In genomic region chr11:75968021-75968685, GRCh38 we compare ENCODE assay signal across 25 cellular contexts.
A peak's percentile ranks its signal among the peaks of the same experiment; 100 is the strongest.
DNase-seq lines count a peak whose midpoint lies in the region; ATAC-seq, FAIRE-seq and TF ChIP-seq lines count a peak whose summit lies in the region.
"Had no signal": no experiment of that assay in that cellular context is flagged by ENCODE, and none has a peak within 500 bp of the region (broad histone marks: within the 10 kb centered on the region; RNA-seq: fewer than 3 reads in every experiment).

No MANE protein-coding gene starts in this region.

- CTCF ChIA-PET in A549 (lab: Yijun Ruan, JAX) (interaction anchor here (1.0 kb wide), 1 partner anchor 184 kb away, joined by 5 read pairs; no protein-coding TSS in a partner anchor), PC-3 (lab: Charles Lee) (no interaction called here)

- TF ChIP-seq EP300 in A549 (IDR thresholded peaks at IDR 0.05): no peak

- no peaks in the 10 kb centered on the region for H3K9me2 ChIP-seq in GM23248 (ENCODE audit: insufficient read depth)
- no peaks in the 10 kb centered on the region for H3K9me2 ChIP-seq in PC-3 (replicated peaks; ENCODE audit: low read length)

- no peak for DNase-seq in A549 (ENCODE audit: low read depth in 1 of 2, low spot score in 1 of 2)
- peak; percentile 19 for DNase-seq in GM23248
- peak; percentile 89 for DNase-seq in PC-3
- peak; percentile 13 to 74 for DNase-seq in fibroblast of lung (ENCODE audit: low read depth in 2 of 2)
- DNase-seq in GF-D8 (lab: John Stamatoyannopoulos, UW): no peak
- no peak for DNase-seq in heart right ventricle
- DNase-seq in adrenal gland: no peak
- DNase-seq: activated B cell treated with CpG ODN at 0.5 μM for 24 hours; activated CD4-positive, alpha-beta memory T cell treated with anti-CD3 and anti-CD28 coated beads for 36 hours; activated effector memory CD4-positive, alpha-beta T cell treated with Interleukin-2 at 50 U/mL for 16 hours; activated naive CD8-positive, alpha-beta T cell treated with anti-CD3 and anti-CD28 coated beads, Interleukin-2, amount 10 ng/mL, durations not matched to agents 7 days and 5 days; endodermal cell; left lung; NCI-H1436; NCI-H526; stimulated activated CD4-positive, alpha-beta T cell treated with anti-CD3 and anti-CD28 coated beads, Interleukin-2, amount 100 ng/mL, for 24 hours; stimulated activated naive B cell treated with anti-CD40 and anti-IgM and Interleukin-4, amounts not matched to agents 10 μg/mL and 1 μg/mL and 100 μg/mL, for 72 hours; T-helper 9 cell; testis; uterus had no signal

- in situ Hi-C loops in GM23248 (cut with MboI): no loop called here

- peak; percentile 28 for FAIRE-seq in A549 (lab: Jason Lieb, UNC)
- FAIRE-seq: colon, G401.6 had no signal

- H3K4me2 ChIP-seq in A549: peak overlapping the region; percentile 33; the same call in 2 of the 3 replicates
- H3K4me2 ChIP-seq in GM23248 (ENCODE audit: unreplicated experiment): peak overlapping the region; percentile 6
- peak overlapping the region; percentile 78 for H3K4me2 ChIP-seq in PC-3 (ENCODE audit: low read length)
- peak overlapping the region; percentile 55 for H3K4me2 ChIP-seq in fibroblast of lung (ENCODE audit: extremely low read depth, insufficient read depth, low read length)
- H3K4me2 ChIP-seq: neural progenitor cell had no signal

- H4K20me1 ChIP-seq in GM23248 (ENCODE audit: insufficient read depth): no peaks in the 10 kb centered on the region
- H4K20me1 ChIP-seq in PC-3 (ENCODE audit: low read length): no peaks in the 10 kb centered on the region
- no peaks in the 10 kb centered on the region for H4K20me1 ChIP-seq in fibroblast of lung (ENCODE audit: control insufficient read depth, extremely low read depth, insufficient read depth, low read length)

- no peak overlapping the region for H3K4me3 ChIP-seq in A549
- no peak overlapping the region for H3K4me3 ChIP-seq in GM23248
- peak overlapping the region; percentile 14; the same call in 1 of the 2 replicates for H3K4me3 ChIP-seq in PC-3 (ENCODE audit: low read length)
- no peak overlapping the region for H3K4me3 ChIP-seq in fibroblast of lung (replicated peaks in 1 of 4; ENCODE audit: control extremely low read depth in 1 of 4, insufficient read depth in 1 of 4, low read depth in 3 of 4, low read length in 4 of 4)
- H3K4me3 ChIP-seq in heart right ventricle: no peak overlapping the region
- H3K4me3 ChIP-seq in adrenal gland: no peak overlapping the region
- H3K4me3 ChIP-seq: left lung, neural progenitor cell, prostate gland, testis, uterus had no signal

- POLR2A ChIA-PET in A549 (lab: Yijun Ruan, JAX): no interaction called here
- POLR2A ChIA-PET in PC-3 (lab: Charles Lee; ENCODE audit: unreplicated experiment): no interaction called here

- H3K27me3 ChIP-seq in GM23248 (replicated peaks; ENCODE audit: insufficient read depth) (no peaks in the 10 kb centered on the region), PC-3 (ENCODE audit: low read length) (no peaks in the 10 kb centered on the region), fibroblast of lung (ENCODE audit: control insufficient read depth, insufficient read depth, low read length) (no peaks in the 10 kb centered on the region), heart right ventricle (no peaks in the 10 kb centered on the region), adrenal gland (no peaks in the 10 kb centered on the region)
- H3K27me3 ChIP-seq: left lung, neural progenitor cell, testis, uterus had no signal

- TF ChIP-seq CTCF in A549 (IDR thresholded peaks at IDR 0.05): no peak
- no peak for TF ChIP-seq CTCF in PC-3 (conservative IDR thresholded peaks at IDR 0.05; ENCODE audit: low read depth, low read length)
- TF ChIP-seq CTCF in fibroblast of lung (conservative IDR thresholded peaks at IDR 0.05 in 1 of 2, IDR thresholded peaks at IDR 0.05 in 1 of 2; ENCODE audit: low read depth in 1 of 2, low read length in 2 of 2): no peak
- TF ChIP-seq CTCF in heart right ventricle (IDR thresholded peaks at IDR 0.05): no peak
- TF ChIP-seq CTCF in adrenal gland (IDR thresholded peaks at IDR 0.05): no peak

- H3K4me1 ChIP-seq in A549: peaks cover 30% of the 10 kb centered on the region
- peaks cover 37% of the 10 kb centered on the region for H3K4me1 ChIP-seq in GM23248 (ENCODE audit: insufficient read depth)
- peaks cover 41% of the 10 kb centered on the region for H3K4me1 ChIP-seq in PC-3 (ENCODE audit: insufficient read depth, low read length)
- H3K4me1 ChIP-seq in fibroblast of lung (ENCODE audit: control insufficient read depth, extremely low read depth, insufficient read depth, low read length): peaks cover 23% of the 10 kb centered on the region
- peaks cover 0 to 26% (median 9%) of the 10 kb centered on the region in 9 donors for H3K4me1 ChIP-seq in heart right ventricle
- peaks cover 7 to 23% of the 10 kb centered on the region in 2 donors for H3K4me1 ChIP-seq in adrenal gland (replicated peaks in 1 of 2)
- H3K4me1 ChIP-seq: neural progenitor cell, prostate gland, testis, uterus had no signal

- TF ChIP-seq POLR2A in A549 (IDR thresholded peaks at IDR 0.05; ENCODE audit: low read length) (no peak), adrenal gland (IDR thresholded peaks at IDR 0.05) (no peak)

- BruUV-seq in PC-3 (replicated peaks; lab: Mats Ljungman, UMichigan): no TSS peak

- intact Hi-C loops in PC-3 (cut with micrococcal nuclease): loop anchor here (2.0 kb wide), 3 partner anchors 39 to 71 kb away; no protein-coding TSS in a partner anchor
- intact Hi-C loops in heart right ventricle (cut with DNase I): no loop called here
- intact Hi-C loops in adrenal gland (cut with DNase I): no loop called here

- H2AFZ ChIP-seq in GM23248 (no peak overlapping the region), PC-3 (ENCODE audit: low read length) (no peak overlapping the region), fibroblast of lung (ENCODE audit: low read length) (no peak overlapping the region)
- H2AFZ ChIP-seq: neural progenitor cell had no signal

- no peak overlapping the region for H3K9ac ChIP-seq in GM23248
- H3K9ac ChIP-seq in PC-3 (ENCODE audit: low read length): peak overlapping the region; percentile 79
- no peak overlapping the region for H3K9ac ChIP-seq in fibroblast of lung (ENCODE audit: insufficient read depth, low read length)
- H3K9ac ChIP-seq: neural progenitor cell had no signal

- H3K27ac ChIP-seq in A549 (no peak overlapping the region), GM23248 (no peak overlapping the region), PC-3 (ENCODE audit: low read length) (peak overlapping the region; percentile 94), fibroblast of lung (ENCODE audit: insufficient read depth, low read length) (no peak overlapping the region), heart right ventricle (no peak overlapping the region), adrenal gland (no peak overlapping the region)
- H3K27ac ChIP-seq: left lung, neural progenitor cell, prostate gland, testis, uterus had no signal

- H3K9me3 ChIP-seq in A549 (peaks cover 4% of the 10 kb centered on the region; the same call in 1 of the 3 replicates), GM23248 (ENCODE audit: low read depth) (no peaks in the 10 kb centered on the region), PC-3 (ENCODE audit: low read length) (no peaks in the 10 kb centered on the region), fibroblast of lung (ENCODE audit: control insufficient read depth, insufficient read depth, low read depth, low read length) (no peaks in the 10 kb centered on the region), heart right ventricle (peaks cover 0 to 15% (median 5%) of the 10 kb centered on the region in 11 donors), adrenal gland (replicated peaks in 1 of 3) (peaks cover 0 to 5% (median 0%) of the 10 kb centered on the region in 3 donors)
- H3K9me3 ChIP-seq: prostate gland, testis had no signal

- no peak for ATAC-seq in A549
- peak; percentile 30 for ATAC-seq in PC-3
- ATAC-seq in GM21723 (IDR thresholded peaks at IDR 0.05; ENCODE audit: unreplicated experiment): no peak
- ATAC-seq in heart right ventricle: no peak
- ATAC-seq: left lung; stimulated activated naive B cell treated with anti-CD40 and anti-IgM and Interleukin-4, amounts not matched to agents 10 μg/mL and 1 μg/mL and 100 μg/mL, for 72 hours had no signal

- H3K79me2 ChIP-seq in GM23248 (ENCODE audit: insufficient read depth) (peaks cover 31% of the 10 kb centered on the region), PC-3 (ENCODE audit: low read length) (peaks cover 9% of the 10 kb centered on the region; the same call in 1 of the 2 replicates), fibroblast of lung (ENCODE audit: control insufficient read depth, insufficient read depth, low read length) (no peaks in the 10 kb centered on the region)

- H3K36me3 ChIP-seq in GM23248 (ENCODE audit: low read depth): no peaks in the 10 kb centered on the region
- no peaks in the 10 kb centered on the region for H3K36me3 ChIP-seq in PC-3 (ENCODE audit: low read depth, low read length)
- no peaks in the 10 kb centered on the region for H3K36me3 ChIP-seq in fibroblast of lung (ENCODE audit: control insufficient read depth, insufficient read depth, low read length)
- H3K36me3 ChIP-seq in heart right ventricle: peaks cover 0 to 3% (median 0%) of the 10 kb centered on the region in 9 donors
- H3K36me3 ChIP-seq in adrenal gland (replicated peaks in 1 of 2): no peaks in the 10 kb centered on the region
- H3K36me3 ChIP-seq: left lung, neural progenitor cell, prostate gland, uterus had no signal

- peaks cover 47% of the 10 kb centered on the region for H3F3A ChIP-seq in GM23248 (ENCODE audit: insufficient read depth)
- peaks cover 7% of the 10 kb centered on the region for H3F3A ChIP-seq in PC-3 (ENCODE audit: low read length, unreplicated experiment)

- TF ChIP-seq RAD21 in A549 (conservative IDR thresholded peaks at IDR 0.05 in 1 of 2, IDR thresholded peaks at IDR 0.05 in 1 of 2): no peak

- 53% methylated on average over 2 of the region's 2 CpGs for whole genome bisulfite sequencing in A549 (ENCODE audit: missing lambda C conversion rate)
- 73 to 88% methylated on average over 2 of the region's 2 CpGs for WGBS in GM23248 (ENCODE audit: low coverage in 1 of 2, low lambda C conversion rate in 2 of 2, missing lambda C conversion rate in 2 of 2), 2 experiments
- WGBS in heart right ventricle, 2 donors: 76 to 90% methylated on average over 2 of the region's 2 CpGs
- 92 to 93% (median 93%) methylated on average over 2 of the region's 2 CpGs for WGBS in adrenal gland, 4 donors

TF ChIP-seq in A549, 52 proteins besides CTCF, POLR2A, EP300 and RAD21:
- TF ChIP-seq CHD4 (IDR thresholded peaks at IDR 0.05; ENCODE audit: borderline replicate concordance) (no peak), CHD2 (IDR thresholded peaks at IDR 0.05; ENCODE audit: low read length, partially characterized antibody) (no peak), ZC3H11A (IDR thresholded peaks at IDR 0.05) (no peak)
TF ChIP-seq in A549: peak in this region for 0.

Comparison
In these comparisons a context has a peak if more than half of its experiments do, and no peak if none do; other contexts are left out.
1. DNase-seq: peak in GM23248 (single experiment), PC-3 (single experiment) and fibroblast of lung (2 of 2); none in A549 (0 of 2), GF-D8 (single experiment), heart right ventricle (0 of 2) and adrenal gland (0 of 7).
2. H3K4me2 ChIP-seq: peak in every context shown above with its lines; median percentile 78 in PC-3; 55 in fibroblast of lung; 33 in A549; 6 in GM23248.